8 cellular contexts compared by ENCODE assay signal in genomic region chr5:150846651-150847333, GRCh38. TPM values are rescaled to one million over a fixed set of nuclear protein-coding genes. Genes with fewer than 3 reads are reported as not detected.
DNase-seq lines count a peak whose midpoint lies in the region; ATAC-seq and TF ChIP-seq lines count a peak whose summit lies in the region.

No MANE protein-coding gene starts in this region.

- DNase-seq in DMS114 treated with DMSO at 0.1 percent for 48 hours (lab: John Stamatoyannopoulos, UW; ENCODE audit: unreplicated experiment), result peak; percentile 73
- peak; percentile 87 for DNase-seq in NCI-H69 (lab: John Stamatoyannopoulos, UW)
- DNase-seq in activated CD4-positive, alpha-beta T cell treated with anti-CD3 and anti-CD28 coated beads, Interleukin-2, amount 50 U/mL, for 1 hour, result peak; percentile 44
- DNase-seq in effector CD8-positive, alpha-beta T cell (lab: John Stamatoyannopoulos, UW), result peak; percentile 21
- no peak for DNase-seq in mesothelial cell of epicardium (ENCODE audit: low spot score in 2 of 2, unreplicated experiment in 2 of 2)
- peak; percentile 18 to 59 for DNase-seq in stimulated activated CD8-positive, alpha-beta memory T cell treated with anti-CD3 and anti-CD28 coated beads, Interleukin-7, amount 100 ng/mL, for 48 hours (ENCODE audit: extremely low read depth in 1 of 2, low read depth in 1 of 2)

- H3K36me3 Mint-ChIP-seq in mesothelial cell of epicardium, result no peaks in the 10 kb centered on the region

- peaks cover 5% of the 10 kb centered on the region for H3K4me1 Mint-ChIP-seq in mesothelial cell of epicardium

- no peak overlapping the region for H3K27ac Mint-ChIP-seq in mesothelial cell of epicardium

- ATAC-seq in GM21367 (IDR thresholded peaks at IDR 0.05; ENCODE audit: unreplicated experiment) (peak; percentile 95), HG03575 (IDR thresholded peaks at IDR 0.05; ENCODE audit: extremely low read depth, insufficient number of reproducible peaks, low FRiP score, unreplicated experiment) (peak; percentile 64)

- no peak overlapping the region for H3K4me3 Mint-ChIP-seq in mesothelial cell of epicardium

- H3K27me3 Mint-ChIP-seq in mesothelial cell of epicardium (ENCODE audit: low read depth), result peaks cover 21% of the 10 kb centered on the region

- peak; percentile 60 for TF ChIP-seq CTCF in mesothelial cell of epicardium (IDR thresholded peaks at IDR 0.05; ENCODE audit: unreplicated experiment)

- no peaks in the 10 kb centered on the region for H3K9me3 Mint-ChIP-seq in mesothelial cell of epicardium

RNA-seq across cellular contexts. Expression of gene IRGM, which starts 0.5 kb away (rescaled TPM):
- total RNA-seq in mesothelial cell of epicardium, result 0.24 to 0.79 TPM (median 0.45 TPM) in 3 replicates

RNA-seq across cellular contexts. Expression of gene ZNF300, which starts 58.0 kb away (rescaled TPM):
- total RNA-seq in mesothelial cell of epicardium, result 14.0 to 15.6 TPM (median 14.6 TPM) in 3 replicates

Comparison
In these comparisons a context has a peak if more than half of its experiments do, and no peak if none do; other contexts are left out.
1. DNase-seq: peak in DMS114 treated with DMSO at 0.1 percent for 48 hours (single experiment), NCI-H69 (single experiment), activated CD4-positive, alpha-beta T cell treated with anti-CD3 and anti-CD28 coated beads, Interleukin-2, amount 50 U/mL, for 1 hour (single experiment), effector CD8-positive, alpha-beta T cell (single experiment) and stimulated activated CD8-positive, alpha-beta memory T cell treated with anti-CD3 and anti-CD28 coated beads, Interleukin-7, amount 100 ng/mL, for 48 hours (2 of 2); none in mesothelial cell of epicardium (0 of 2).